In the genomic region with DNA sequence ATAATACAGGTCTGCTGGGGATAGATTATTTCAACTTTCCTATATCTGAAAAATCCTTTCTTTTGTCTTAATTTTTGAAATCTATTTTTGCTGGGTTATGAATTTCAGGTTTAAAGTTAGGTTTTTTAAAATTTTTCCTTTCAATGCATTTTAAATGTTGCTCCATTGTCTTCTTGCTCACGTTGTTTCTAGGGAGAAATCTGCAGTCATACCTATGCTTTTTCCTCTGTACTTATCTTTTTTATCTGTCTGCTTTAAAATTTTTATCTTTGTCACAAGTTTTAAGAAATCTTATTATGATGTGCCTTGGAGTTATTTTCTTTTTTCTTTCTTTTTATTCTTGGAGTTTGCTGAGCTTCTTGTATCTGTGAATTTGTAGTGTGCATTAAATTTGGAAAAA, we compare ENCODE assay signal across 26 cellular contexts.
"Had no signal": no experiment of that assay in that cellular context is flagged by ENCODE, and none has a peak within 500 bp of the region (broad histone marks: within the 10 kb centered on the region; RNA-seq: fewer than 3 reads in every experiment).

No MANE protein-coding gene starts in this region.

- H3K4me1 ChIP-seq: colonic mucosa, esophagus squamous epithelium, gastrocnemius medialis, heart right ventricle, left lung, lower lobe of right lung had no signal

- H3K4me3 ChIP-seq: colonic mucosa, esophagus squamous epithelium, gastrocnemius medialis, heart right ventricle, left lung, lower lobe of right lung, mucosa of descending colon had no signal

- ATAC-seq: effector memory CD8-positive, alpha-beta T cell; esophagus mucosa; gastrocnemius medialis; heart right ventricle; left cardiac atrium; left lung; left ventricle myocardium superior; lower lobe of right lung; mucosa of descending colon had no signal

- H3K36me3 ChIP-seq: colonic mucosa, esophagus squamous epithelium, gastrocnemius medialis, heart right ventricle, left lung, lower lobe of right lung had no signal

- FAIRE-seq: endometrium, islet of Langerhans, keratinocyte had no signal

- DNase-seq: colonic mucosa; cortex of kidney; effector CD8-positive, alpha-beta T cell; effector memory CD8-positive, alpha-beta T cell; endodermal cell; erythroblast; esophagus squamous epithelium; foreskin fibroblast; foreskin melanocyte; gastrocnemius medialis; glutamatergic neuron; head of caudate nucleus; heart right ventricle; hippocampal formation; left cardiac atrium; left lung; left ventricle myocardium superior; lower lobe of right lung; mesenchymal stem cell; mucosa of descending colon; naive B cell had no signal

- H3K27me3 ChIP-seq: colonic mucosa, esophagus squamous epithelium, gastrocnemius medialis, heart right ventricle, left lung had no signal

- H3K9me3 ChIP-seq: colonic mucosa, gastrocnemius medialis had no signal

- H3K27ac ChIP-seq: colonic mucosa, epithelial cell of prostate, esophagus squamous epithelium, gastrocnemius medialis, heart right ventricle, left lung, lower lobe of right lung had no signal
